Comparison of ENCODE assay signal across 11 cellular contexts in genomic region chr5:123125953-123126352, GRCh38. TPM values are rescaled to one million over a fixed set of nuclear protein-coding genes. Genes with fewer than 3 reads are reported as not detected.
A peak's percentile ranks its signal among the peaks of the same experiment; 100 is the strongest.
DNase-seq lines count a peak whose midpoint lies in the region; ATAC-seq and TF ChIP-seq lines count a peak whose summit lies in the region.
"Had no signal": no experiment of that assay in that cellular context is flagged by ENCODE, and none has a peak within 500 bp of the region (broad histone marks: within the 10 kb centered on the region; RNA-seq: fewer than 3 reads in every experiment).

No MANE protein-coding gene starts in this region.

- H3K27ac ChIP-seq in GM23248 (peak overlapping the region; percentile 37; the same call in 1 of the 2 replicates), MM.1S (ENCODE audit: low read length) (no peak overlapping the region), esophagus muscularis mucosa (replicated peaks in 1 of 4) (no peak overlapping the region)

- H3K79me2 ChIP-seq in GM23248 (ENCODE audit: insufficient read depth) (no peaks in the 10 kb centered on the region), MM.1S (ENCODE audit: low read length) (no peaks in the 10 kb centered on the region)

- H3K9me3 ChIP-seq in GM23248 (ENCODE audit: low read depth) = no peaks in the 10 kb centered on the region
- no peaks in the 10 kb centered on the region; the same call in 1 of the 2 replicates for H3K9me3 ChIP-seq in MM.1S (replicated peaks; ENCODE audit: insufficient read depth, low read length)
- no peaks in the 10 kb centered on the region for H3K9me3 ChIP-seq in esophagus muscularis mucosa

- no peaks in the 10 kb centered on the region for H4K20me1 ChIP-seq in GM23248 (ENCODE audit: insufficient read depth)
- no peaks in the 10 kb centered on the region for H4K20me1 ChIP-seq in MM.1S (ENCODE audit: insufficient read depth, low read length)

- DNase-seq in GM23248 (peak; percentile 81), RKO (ENCODE audit: low spot score) (peak; percentile 19), dedifferentiated amniotic fluid mesenchymal stem cell (ENCODE audit: extremely low spot score) (peak; percentile 52), retinal pigment epithelial cell (ENCODE audit: low read depth) (peak; percentile 63), C1 segment of cervical spinal cord (lab: John Stamatoyannopoulos, UW) (no peak), MM.1S (no peak), esophagus muscularis mucosa (ENCODE audit: extremely low spot score) (no peak)
- DNase-seq: NCI-H1436; stimulated activated CD4-positive, alpha-beta T cell treated with anti-CD3 and anti-CD28 coated beads, Interleukin-15, amount 100 ng/mL, for 24 hours; SW 1271 had no signal

- H3K9ac ChIP-seq in GM23248 = no peak overlapping the region
- H3K9ac ChIP-seq in MM.1S (ENCODE audit: low read length) = no peak overlapping the region

- H3K27me3 ChIP-seq in GM23248 (replicated peaks; ENCODE audit: insufficient read depth) (no peaks in the 10 kb centered on the region), MM.1S (replicated peaks; ENCODE audit: insufficient read depth, low read length) (no peaks in the 10 kb centered on the region), esophagus muscularis mucosa (no peaks in the 10 kb centered on the region)

- no peak for ATAC-seq in HG02588 (IDR thresholded peaks at IDR 0.05; ENCODE audit: unreplicated experiment)

- peaks cover 10% of the 10 kb centered on the region; the same call in 1 of the 2 replicates for H3F3A ChIP-seq in GM23248 (ENCODE audit: insufficient read depth)
- no peaks in the 10 kb centered on the region for H3F3A ChIP-seq in MM.1S (ENCODE audit: insufficient read depth, low read length)

- TF ChIP-seq POLR2A in esophagus muscularis mucosa (IDR thresholded peaks at IDR 0.05; ENCODE audit: low read depth) = no peak

- intact Hi-C loops in esophagus muscularis mucosa (cut with DNase I) = no loop called here

- no peak overlapping the region for H3K4me3 ChIP-seq in GM23248
- H3K4me3 ChIP-seq in retinal pigment epithelial cell (ENCODE audit: low read length) = no peak overlapping the region
- H3K4me3 ChIP-seq in MM.1S (ENCODE audit: low read length) = no peak overlapping the region
- no peak overlapping the region for H3K4me3 ChIP-seq in esophagus muscularis mucosa

- H2AFZ ChIP-seq in GM23248 (no peak overlapping the region), MM.1S (ENCODE audit: low read length) (no peak overlapping the region)

- no peak for TF ChIP-seq CTCF in retinal pigment epithelial cell (conservative IDR thresholded peaks at IDR 0.05; ENCODE audit: low read depth, low read length)
- no peak for TF ChIP-seq CTCF in MM.1S (IDR thresholded peaks at IDR 0.05; ENCODE audit: low read length)
- no peak for TF ChIP-seq CTCF in esophagus muscularis mucosa (IDR thresholded peaks at IDR 0.05)

- no peaks in the 10 kb centered on the region for H3K36me3 ChIP-seq in GM23248 (ENCODE audit: low read depth)
- H3K36me3 ChIP-seq in MM.1S (replicated peaks; ENCODE audit: insufficient read depth, low read length) = no peaks in the 10 kb centered on the region
- no peaks in the 10 kb centered on the region for H3K36me3 ChIP-seq in esophagus muscularis mucosa

- 0% methylated on average over 1 of the region's 1 CpG for WGBS in GM23248 (ENCODE audit: low coverage in 1 of 2, low lambda C conversion rate in 2 of 2, missing lambda C conversion rate in 2 of 2), 2 experiments
- 8% methylated on average over 1 of the region's 1 CpG for WGBS in esophagus muscularis mucosa

- peak overlapping the region; percentile 23 for H3K4me2 ChIP-seq in GM23248 (ENCODE audit: unreplicated experiment)
- no peak overlapping the region for H3K4me2 ChIP-seq in MM.1S (ENCODE audit: low read depth, low read length)

- TF ChIP-seq EP300 in esophagus muscularis mucosa (IDR thresholded peaks at IDR 0.05) = no peak

- in situ Hi-C loops in GM23248 (cut with MboI) = no loop called here

- peaks cover 22% of the 10 kb centered on the region for H3K4me1 ChIP-seq in GM23248 (ENCODE audit: insufficient read depth)
- H3K4me1 ChIP-seq in MM.1S (ENCODE audit: low read length) = no peaks in the 10 kb centered on the region
- H3K4me1 ChIP-seq in esophagus muscularis mucosa = peaks cover 0 to 15% (median 10%) of the 10 kb centered on the region in 4 donors

- H3K9me2 ChIP-seq in GM23248 (ENCODE audit: insufficient read depth) (no peaks in the 10 kb centered on the region), MM.1S (replicated peaks; ENCODE audit: insufficient read depth, low read length) (no peaks in the 10 kb centered on the region)

RNA-seq across cellular contexts. Expression of gene PRDM6, which starts 36.9 kb away (rescaled TPM):
- 0.13 and 0.22 TPM in 2 replicates for total RNA-seq in GM23248 (2014; rRNA removed; shearing (Covaris generic))
- polyA plus RNA-seq in GM23248 (2016; fragmentation: Nextera tagmentation; extraction: Ambion mirVana) = 0.59 and 1.1 TPM in 2 replicates
- total RNA-seq in esophagus muscularis mucosa = 1 to 10 TPM in 3 of 4 donors, under 1 TPM in 1; 0.42 to 3.8 (median 1.3) TPM

Comparison
In these comparisons a context has a peak if more than half of its experiments do, and no peak if none do; other contexts are left out.
1. DNase-seq: peak in GM23248 (single experiment), RKO (single experiment), dedifferentiated amniotic fluid mesenchymal stem cell (single experiment) and retinal pigment epithelial cell (single experiment); none in C1 segment of cervical spinal cord (0 of 14), MM.1S (single experiment) and esophagus muscularis mucosa (single experiment).